Comparison of ENCODE assay signal across 16 cellular contexts in the genomic region with DNA sequence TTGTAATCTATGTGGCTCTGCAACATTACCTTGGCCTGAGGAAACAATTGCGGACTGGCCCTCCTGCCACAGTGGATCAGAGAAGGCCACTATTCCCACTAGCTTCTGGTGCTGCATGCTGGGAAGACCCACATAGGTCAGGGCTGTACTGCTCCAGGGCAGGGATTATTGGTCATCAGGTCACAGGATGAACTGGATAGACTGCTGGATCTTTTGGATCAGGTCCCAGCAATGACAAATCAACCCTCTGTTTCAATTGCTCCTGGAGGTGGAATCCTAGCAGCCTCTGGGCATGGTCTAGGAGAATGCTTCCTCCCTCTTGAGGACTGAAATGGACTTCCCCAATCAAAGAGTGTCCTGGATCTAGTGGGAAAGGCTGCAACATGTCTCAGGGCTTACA.
"Had no signal": no experiment of that assay in that cellular context is flagged by ENCODE, and none has a peak within 500 bp of the region (broad histone marks: within the 10 kb centered on the region; RNA-seq: fewer than 3 reads in every experiment).

No MANE protein-coding gene starts in this region.

- ATAC-seq: activated T-cell treated with anti-CD3 and anti-CD28 coated beads, Interleukin-2, amount 50 U/mL, for 72 hours; foreskin keratinocyte; left lung; mucosa of descending colon; stimulated activated naive CD8-positive, alpha-beta T cell treated with anti-CD3 and anti-CD28 coated beads, Interleukin-15, Interleukin-2, amounts not matched to agents 100 U/mL and 50 U/mL, for 24 hours had no signal

- H3K4me1 ChIP-seq: ascending aorta, esophagus squamous epithelium, left lung had no signal

- H3K36me3 ChIP-seq: ascending aorta, esophagus squamous epithelium, left lung, WERI-Rb-1 had no signal

- H3K27ac ChIP-seq: ascending aorta, esophagus squamous epithelium, foreskin keratinocyte, left lung, WERI-Rb-1 had no signal

- H3K9me3 ChIP-seq: ascending aorta, esophagus squamous epithelium, left lung, mucosa of descending colon had no signal

- DNase-seq: activated CD4-positive, alpha-beta T cell treated with anti-CD3 and anti-CD28 coated beads, Interleukin-2, amount 50 U/mL, for 4 hours; activated effector memory CD4-positive, alpha-beta T cell treated with anti-CD3 and anti-CD28 coated beads, Interleukin-2, amount 50 U/mL, for 16 hours; activated T-cell treated with anti-CD3 and anti-CD28 coated beads, Interleukin-2, amount 50 U/mL, for 72 hours; cerebellar nuclear complex; cortex of kidney; esophagus squamous epithelium; glutamatergic neuron; hypothalamus; left lung; mucosa of descending colon; naive B cell; stimulated activated CD4-positive, alpha-beta T cell treated with anti-CD3 and anti-CD28 coated beads, Interleukin-2, amount 100 ng/mL, for 24 hours; stimulated activated naive CD8-positive, alpha-beta T cell treated with anti-CD3 and anti-CD28 coated beads, Interleukin-15, Interleukin-2, amounts not matched to agents 100 U/mL and 50 U/mL, for 24 hours; WERI-Rb-1 had no signal

- H3K4me3 ChIP-seq: ascending aorta, esophagus squamous epithelium, left lung, mucosa of descending colon had no signal

- H3K27me3 ChIP-seq: ascending aorta had no signal
